6 cellular contexts compared by ENCODE assay signal in genomic region chr16:56973899-56974298, GRCh38. TPM values are rescaled to one million over a fixed set of nuclear protein-coding genes. Genes with fewer than 3 reads are reported as not detected.
"Had no signal": no experiment of that assay in that cellular context is flagged by ENCODE, and none has a peak within 500 bp of the region (broad histone marks: within the 10 kb centered on the region; RNA-seq: fewer than 3 reads in every experiment).

No MANE protein-coding gene starts in this region.

RNA-seq across cellular contexts. Expression of gene CETP, which starts 12.1 kb away (rescaled TPM):
- total RNA-seq: activated CD4-positive, alpha-beta T cell treated with anti-CD3 and anti-CD28 coated beads, Interleukin-2, amount 10 ng/mL, durations not matched to agents 24 days and 14 days; activated CD8-positive, alpha-beta memory T cell treated with anti-CD3 and anti-CD28 coated beads, Interleukin-2, amount 10 ng/mL, durations not matched to agents 7 days and 5 days; activated naive CD4-positive, alpha-beta T cell treated with anti-CD3 and anti-CD28 coated beads for 36 hours; cardiac septum; MCF 10A; WTC11 had no signal
